ENCODE assay signal across 8 cellular contexts in genomic region chr6:31827286-31828079, GRCh38. TPM values are rescaled to one million over a fixed set of nuclear protein-coding genes. Genes with fewer than 3 reads are reported as not detected.
DNase-seq lines count a peak whose midpoint lies in the region; ATAC-seq and TF ChIP-seq lines count a peak whose summit lies in the region.

Gene HSPA1B (plus strand): TSS chr6:31827738. CDS start chr6:31827951, 213 bp downstream.

- H3K27me3 Mint-ChIP-seq in activated T-helper 17 cell treated with anti-CD3 and anti-CD28 coated beads, Interleukin-2, amount 50 U/mL, for 72 hours: no peaks in the 10 kb centered on the region
- H3K27me3 Mint-ChIP-seq in naive thymus-derived CD4-positive, alpha-beta T cell: no peaks in the 10 kb centered on the region
- H3K27me3 Mint-ChIP-seq in stimulated activated naive B cell treated with anti-CD40 and anti-IgM and Interleukin-4, amounts not matched to agents 10 μg/mL and 1 μg/mL and 100 μg/mL, for 72 hours: no peaks in the 10 kb centered on the region

- CTCF ChIA-PET in naive thymus-derived CD4-positive, alpha-beta T cell (lab: Charles Lee): interaction anchor here (0.6 to 1.5 kb wide), 8 partner anchors 12 to 147 kb away, joined by 3 to 7 read pairs (median 4); partner anchors contain the start of genes HSPA1A, HSPA1L, LSM2 and LY6G5C

- intact Hi-C loops in naive thymus-derived CD4-positive, alpha-beta T cell (cut with micrococcal nuclease): loop anchor here (1.0 to 10.0 kb wide), 10 partner anchors 32 to 368 kb away; partner anchors contain the start of genes DDAH2 (in 1 of the 2), GPANK1 (in 1 of the 2), GPSM3 (in 1 of the 2) and NEU1 (in 1 of the 2)

- H3K27ac ChIP-seq in DND-41 (ENCODE audit: low read length): peak within 1 kb of the TSS; percentile 89
- peak within 1 kb of the TSS; percentile 70 for H3K27ac ChIP-seq in Karpas-422 (ENCODE audit: low read length)
- H3K27ac ChIP-seq in fibroblast of lung (ENCODE audit: insufficient read depth, low read length): peak within 1 kb of the TSS; percentile 73
- peak within 1 kb of the TSS; percentile 72 for H3K27ac ChIP-seq in naive thymus-derived CD4-positive, alpha-beta T cell (ENCODE audit: low read depth, low read length)

- H3K9me3 ChIP-seq in DND-41 (ENCODE audit: insufficient read depth, low read length, severe bottlenecking): no peaks in the 10 kb centered on the region
- no peaks in the 10 kb centered on the region for H3K9me3 ChIP-seq in Karpas-422 (ENCODE audit: low read length)
- H3K9me3 ChIP-seq in fibroblast of lung (ENCODE audit: control insufficient read depth, insufficient read depth, low read depth, low read length): no peaks in the 10 kb centered on the region
- H3K9me3 ChIP-seq in naive thymus-derived CD4-positive, alpha-beta T cell (ENCODE audit: control insufficient read depth in 2 of 3, low read length in 3 of 3): no peaks in the 10 kb centered on the region

- H3K4me3 ChIP-seq in DND-41 (ENCODE audit: low read depth in 1 of 2, low read length in 2 of 2) (peak within 1 kb of the TSS; percentile 32 to 69; a peak in 3 of 4 replicates), Karpas-422 (ENCODE audit: low read length) (peak within 1 kb of the TSS; percentile 71), fibroblast of lung (replicated peaks in 1 of 4; ENCODE audit: control extremely low read depth in 1 of 4, insufficient read depth in 1 of 4, low read depth in 3 of 4, low read length in 4 of 4) (peak within 1 kb of the TSS; percentile 42 to 78 (median 58))
- peak within 1 kb of the TSS; percentile 74 for H3K4me3 ChIP-seq in naive thymus-derived CD4-positive, alpha-beta T cell (ENCODE audit: low read length)

- peak within 1 kb of the TSS; percentile 93 for H3K27ac Mint-ChIP-seq in activated T-helper 17 cell treated with anti-CD3 and anti-CD28 coated beads, Interleukin-2, amount 50 U/mL, for 72 hours
- H3K27ac Mint-ChIP-seq in naive thymus-derived CD4-positive, alpha-beta T cell: peak within 1 kb of the TSS; percentile 93 to 99 (median 97)
- peak within 1 kb of the TSS; percentile 99 for H3K27ac Mint-ChIP-seq in stimulated activated naive B cell treated with anti-CD40 and anti-IgM and Interleukin-4, amounts not matched to agents 10 μg/mL and 1 μg/mL and 100 μg/mL, for 72 hours

- H2AFZ ChIP-seq in DND-41 (ENCODE audit: low read depth, low read length): peak within 1 kb of the TSS; percentile 83
- peak within 1 kb of the TSS; percentile 72 for H2AFZ ChIP-seq in Karpas-422 (ENCODE audit: low read length)
- H2AFZ ChIP-seq in fibroblast of lung (ENCODE audit: low read length): peak within 1 kb of the TSS; percentile 79

- H3K36me3 ChIP-seq in DND-41 (ENCODE audit: insufficient read depth, low read length) (no peaks in the 10 kb centered on the region), Karpas-422 (ENCODE audit: insufficient read depth, low read length) (no peaks in the 10 kb centered on the region), fibroblast of lung (ENCODE audit: control insufficient read depth, insufficient read depth, low read length) (no peaks in the 10 kb centered on the region)
- H3K36me3 ChIP-seq in naive thymus-derived CD4-positive, alpha-beta T cell (ENCODE audit: control insufficient read depth in 2 of 3, insufficient read depth in 3 of 3, low read length in 3 of 3): no peaks in the 10 kb centered on the region

- peak within 1 kb of the TSS; percentile 85 for H3K9ac ChIP-seq in DND-41 (ENCODE audit: low read depth, low read length)
- H3K9ac ChIP-seq in Karpas-422 (ENCODE audit: low read length): peak within 1 kb of the TSS; percentile 90
- H3K9ac ChIP-seq in fibroblast of lung (ENCODE audit: insufficient read depth, low read length): peak within 1 kb of the TSS; percentile 64

- ATAC-seq in DND-41 (ENCODE audit: insufficient read depth, low read depth): peak; percentile 84
- ATAC-seq in GM21825 (IDR thresholded peaks at IDR 0.05; ENCODE audit: unreplicated experiment): peak; percentile 44
- ATAC-seq in activated T-helper 17 cell treated with anti-CD3 and anti-CD28 coated beads, Interleukin-2, amount 50 U/mL, for 72 hours (replicated peaks): peak; percentile 80
- peak; percentile 80 for ATAC-seq in naive thymus-derived CD4-positive, alpha-beta T cell
- ATAC-seq in stimulated activated naive B cell treated with anti-CD40 and anti-IgM and Interleukin-4, amounts not matched to agents 10 μg/mL and 1 μg/mL and 100 μg/mL, for 72 hours (replicated peaks): peak; percentile 83 to 84

- POLR2A ChIA-PET in naive thymus-derived CD4-positive, alpha-beta T cell (lab: Charles Lee): interaction anchor here (0.8 to 3.4 kb wide), 18 partner anchors 8 to 279 kb away, joined by 3 to 29 read pairs (median 5); partner anchors contain the start of genes ABHD16A, BAG6, DDAH2 and GPANK1

- H3K4me2 ChIP-seq in DND-41 (ENCODE audit: insufficient read depth, low read length): peak within 1 kb of the TSS; percentile 93
- peak within 1 kb of the TSS; percentile 99 for H3K4me2 ChIP-seq in Karpas-422 (ENCODE audit: low read depth, low read length, poor library complexity, severe bottlenecking)
- H3K4me2 ChIP-seq in fibroblast of lung (ENCODE audit: extremely low read depth, insufficient read depth, low read length): peak within 1 kb of the TSS; percentile 90

- H3K27me3 ChIP-seq in DND-41 (ENCODE audit: insufficient read depth, low read length, poor library complexity) (no peaks in the 10 kb centered on the region), Karpas-422 (ENCODE audit: low read length) (no peaks in the 10 kb centered on the region), fibroblast of lung (ENCODE audit: control insufficient read depth, insufficient read depth, low read length) (no peaks in the 10 kb centered on the region)
- H3K27me3 ChIP-seq in naive thymus-derived CD4-positive, alpha-beta T cell (ENCODE audit: control insufficient read depth in 2 of 2, insufficient read depth in 2 of 2, low read length in 2 of 2): no peaks in the 10 kb centered on the region

- no peaks in the 10 kb centered on the region for H3K9me3 Mint-ChIP-seq in activated T-helper 17 cell treated with anti-CD3 and anti-CD28 coated beads, Interleukin-2, amount 50 U/mL, for 72 hours
- H3K9me3 Mint-ChIP-seq in naive thymus-derived CD4-positive, alpha-beta T cell: no peaks in the 10 kb centered on the region
- no peaks in the 10 kb centered on the region for H3K9me3 Mint-ChIP-seq in stimulated activated naive B cell treated with anti-CD40 and anti-IgM and Interleukin-4, amounts not matched to agents 10 μg/mL and 1 μg/mL and 100 μg/mL, for 72 hours

- no peaks in the 10 kb centered on the region; the same call in 1 of the 2 replicates for H4K20me1 ChIP-seq in DND-41 (ENCODE audit: insufficient read depth, low read length)
- H4K20me1 ChIP-seq in Karpas-422 (ENCODE audit: insufficient read depth, low read depth, low read length): no peaks in the 10 kb centered on the region
- H4K20me1 ChIP-seq in fibroblast of lung (ENCODE audit: control insufficient read depth, extremely low read depth, insufficient read depth, low read length): no peaks in the 10 kb centered on the region

- peak within 1 kb of the TSS; percentile 84 for H3K4me3 Mint-ChIP-seq in activated T-helper 17 cell treated with anti-CD3 and anti-CD28 coated beads, Interleukin-2, amount 50 U/mL, for 72 hours
- peak within 1 kb of the TSS; percentile 85 to 97 (median 90) for H3K4me3 Mint-ChIP-seq in naive thymus-derived CD4-positive, alpha-beta T cell
- peak within 1 kb of the TSS; percentile 86 to 88 for H3K4me3 Mint-ChIP-seq in stimulated activated naive B cell treated with anti-CD40 and anti-IgM and Interleukin-4, amounts not matched to agents 10 μg/mL and 1 μg/mL and 100 μg/mL, for 72 hours

- peaks cover 34% of the 10 kb centered on the region for H3K36me3 Mint-ChIP-seq in activated T-helper 17 cell treated with anti-CD3 and anti-CD28 coated beads, Interleukin-2, amount 50 U/mL, for 72 hours (ENCODE audit: low read depth)
- peaks cover 0 to 3% (median 0%) of the 10 kb centered on the region in 5 donors for H3K36me3 Mint-ChIP-seq in naive thymus-derived CD4-positive, alpha-beta T cell
- H3K36me3 Mint-ChIP-seq in stimulated activated naive B cell treated with anti-CD40 and anti-IgM and Interleukin-4, amounts not matched to agents 10 μg/mL and 1 μg/mL and 100 μg/mL, for 72 hours: peaks cover 0 to 2% of the 10 kb centered on the region in 2 donors

- TF ChIP-seq CTCF in DND-41 (IDR thresholded peaks at IDR 0.05; ENCODE audit: borderline replicate concordance, extremely low read depth, low read length, poor library complexity, severe bottlenecking) (no peak), fibroblast of lung (conservative IDR thresholded peaks at IDR 0.05 in 1 of 2, IDR thresholded peaks at IDR 0.05 in 1 of 2; ENCODE audit: low read depth in 1 of 2, low read length in 2 of 2) (no peak)

- peaks cover 29% of the 10 kb centered on the region for H3K79me2 ChIP-seq in DND-41 (ENCODE audit: insufficient read depth, low read length)
- peaks cover 27% of the 10 kb centered on the region for H3K79me2 ChIP-seq in Karpas-422 (ENCODE audit: low read length)
- peaks cover 26% of the 10 kb centered on the region for H3K79me2 ChIP-seq in fibroblast of lung (ENCODE audit: control insufficient read depth, insufficient read depth, low read length)

- H3K4me1 Mint-ChIP-seq in activated T-helper 17 cell treated with anti-CD3 and anti-CD28 coated beads, Interleukin-2, amount 50 U/mL, for 72 hours: peaks cover 12% of the 10 kb centered on the region
- peaks cover 11 to 51% (median 46%) of the 10 kb centered on the region in 7 donors for H3K4me1 Mint-ChIP-seq in naive thymus-derived CD4-positive, alpha-beta T cell
- H3K4me1 Mint-ChIP-seq in stimulated activated naive B cell treated with anti-CD40 and anti-IgM and Interleukin-4, amounts not matched to agents 10 μg/mL and 1 μg/mL and 100 μg/mL, for 72 hours: peaks cover 20 to 51% of the 10 kb centered on the region in 2 donors

- DNase-seq in DND-41: peak; percentile 97
- peak; percentile 99 for DNase-seq in Karpas-422
- peak; percentile 99 for DNase-seq in RPMI8226
- peak; percentile 100 for DNase-seq in fibroblast of lung (ENCODE audit: low read depth in 2 of 2)
- DNase-seq in naive thymus-derived CD4-positive, alpha-beta T cell: peak; percentile 55 to 96 (median 82)
- peak; percentile 97 for DNase-seq in stimulated activated naive B cell treated with anti-CD40 and anti-IgM and Interleukin-4, amounts not matched to agents 10 μg/mL and 1 μg/mL and 100 μg/mL, for 72 hours

- no peaks in the 10 kb centered on the region for H3K9me2 ChIP-seq in Karpas-422 (replicated peaks; ENCODE audit: insufficient read depth, low read length)

- H3K4me1 ChIP-seq in DND-41 (ENCODE audit: insufficient read depth, low read length) (peaks cover 46% of the 10 kb centered on the region), Karpas-422 (ENCODE audit: low read length) (peaks cover 34% of the 10 kb centered on the region), fibroblast of lung (ENCODE audit: control insufficient read depth, extremely low read depth, insufficient read depth, low read length) (peaks cover 4% of the 10 kb centered on the region)
- H3K4me1 ChIP-seq in naive thymus-derived CD4-positive, alpha-beta T cell (ENCODE audit: control insufficient read depth in 2 of 2, insufficient read depth in 2 of 2, low read length in 2 of 2): peaks cover 12 to 17% of the 10 kb centered on the region in 2 donors

RNA-seq across cellular contexts. Expression of gene HSPA1B, which starts in this region (rescaled TPM):
- total RNA-seq in Karpas-422 (2014; rRNA removed; shearing (Covaris generic); ENCODE audit: low replicate concordance): 78.6 and 143 TPM in 2 replicates
- 100 to 1,000 TPM in 1 of 2 donors, 10 to 100 TPM in 1; 78.4 to 118 TPM for total RNA-seq in activated T-helper 17 cell treated with anti-CD3 and anti-CD28 coated beads, Interleukin-2, amount 50 U/mL, for 72 hours
- total RNA-seq in fibroblast of lung: 115 and 152 TPM in 2 replicates
- 35.5 and 60.2 TPM in 2 replicates for polyA plus RNA-seq in fibroblast of lung
- 52.3 and 95.1 TPM in 2 replicates for polyA plus RNA-seq in fibroblast of lung (2012)
- polyA minus RNA-seq in fibroblast of lung (ENCODE audit: low replicate concordance): 39.2 and 45.2 TPM in 2 replicates
- 10 to 100 TPM in 4 of 5 experiments, 1 to 10 TPM in 1; 8.6 to 68.9 (median 28.9) TPM for total RNA-seq in naive thymus-derived CD4-positive, alpha-beta T cell
- 1 to 10 TPM; 2.8 to 3.6 TPM for polyA plus RNA-seq in naive thymus-derived CD4-positive, alpha-beta T cell

Comparison
In these comparisons a context has a peak if more than half of its experiments do, and no peak if none do; other contexts are left out.
1. Peak in every context shown above with its lines: DNase-seq, ATAC-seq, H3K4me3 ChIP-seq and H3K27ac ChIP-seq.